19 cellular contexts compared by ENCODE assay signal in genomic region chr1:172895761-172896160, GRCh38.
A peak's percentile ranks its signal among the peaks of the same experiment; 100 is the strongest.
DNase-seq lines count a peak whose midpoint lies in the region; ATAC-seq, FAIRE-seq and TF ChIP-seq lines count a peak whose summit lies in the region.
"Had no signal": no experiment of that assay in that cellular context is flagged by ENCODE, and none has a peak within 500 bp of the region (broad histone marks: within the 10 kb centered on the region; RNA-seq: fewer than 3 reads in every experiment).

No MANE protein-coding gene starts in this region.

- no peak for FAIRE-seq in endothelial cell of umbilical vein (lab: Jason Lieb, UNC)
- FAIRE-seq: endometrium had no signal

- BruUV-seq in PC-3 (replicated peaks; lab: Mats Ljungman, UMichigan) (no TSS peak), endothelial cell of umbilical vein (replicated peaks; lab: Mats Ljungman, UMichigan) (no TSS peak)

- no peak for ATAC-seq in activated T-cell treated with anti-CD3 and anti-CD28 coated beads, Interleukin-2, amount 50 U/mL, for 4 hours
- ATAC-seq in PC-3 (peak; percentile 48), GM21526 (IDR thresholded peaks at IDR 0.05; ENCODE audit: low FRiP score, unreplicated experiment) (no peak)
- ATAC-seq in activated CD4-positive, alpha-beta T cell treated with anti-CD3 and anti-CD28 coated beads for 36 hours, result no peak

- H3K27ac ChIP-seq in PC-3 (ENCODE audit: low read length) (peak overlapping the region; percentile 0), endothelial cell of umbilical vein (ENCODE audit: insufficient read depth, low read depth, low read length) (peak overlapping the region; percentile 65)
- H3K27ac ChIP-seq: parathyroid adenoma, transverse colon had no signal

- no peak for TF ChIP-seq POLR2A in endothelial cell of umbilical vein (IDR thresholded peaks at IDR 0.05; ENCODE audit: low read depth, low read length)

- no peak overlapping the region for H3K27ac Mint-ChIP-seq in activated CD4-positive, alpha-beta T cell treated with anti-CD3 and anti-CD28 coated beads for 36 hours

- H3K9me2 ChIP-seq in PC-3 (replicated peaks; ENCODE audit: low read length), result no peaks in the 10 kb centered on the region

- peaks cover 39% of the 10 kb centered on the region for H3K4me1 ChIP-seq in PC-3 (ENCODE audit: insufficient read depth, low read length)
- H3K4me1 ChIP-seq in endothelial cell of umbilical vein (ENCODE audit: control insufficient read depth, extremely low read depth, insufficient read depth, low read length), result peaks cover 75% of the 10 kb centered on the region
- H3K4me1 ChIP-seq: parathyroid adenoma had no signal

- H3K4me3 Mint-ChIP-seq in activated T-cell treated with anti-CD3 and anti-CD28 coated beads, Interleukin-2, amount 50 U/mL, for 4 hours, result peak overlapping the region; percentile 32
- H3K4me3 Mint-ChIP-seq in activated CD4-positive, alpha-beta T cell treated with anti-CD3 and anti-CD28 coated beads for 36 hours, result no peak overlapping the region
- H3K4me3 Mint-ChIP-seq: activated naive CD4-positive, alpha-beta T cell treated with anti-CD3 and anti-CD28 coated beads for 36 hours had no signal

- H3K27me3 Mint-ChIP-seq in activated T-cell treated with anti-CD3 and anti-CD28 coated beads, Interleukin-2, amount 50 U/mL, for 4 hours (ENCODE audit: low read depth), result no peaks in the 10 kb centered on the region
- H3K27me3 Mint-ChIP-seq in activated CD4-positive, alpha-beta T cell treated with anti-CD3 and anti-CD28 coated beads for 36 hours, result peaks cover 32% of the 10 kb centered on the region
- H3K27me3 Mint-ChIP-seq: stimulated activated naive CD8-positive, alpha-beta T cell treated with anti-CD3 and anti-CD28 coated beads, Interleukin-15, amount 100 ng/mL, for 72 hours had no signal

- peak overlapping the region; percentile 36; the same call in 1 of the 2 replicates for H3K4me2 ChIP-seq in PC-3 (ENCODE audit: low read length)
- no peak overlapping the region for H3K4me2 ChIP-seq in endothelial cell of umbilical vein (ENCODE audit: insufficient read depth, low read length)

- POLR2A ChIA-PET in PC-3 (lab: Charles Lee; ENCODE audit: unreplicated experiment), result interaction anchor here (0.6 to 0.7 kb wide), 4 partner anchors 21 to 786 kb away, joined by 6 to 14 read pairs (median 6); no protein-coding TSS in a partner anchor
- POLR2A ChIA-PET in endothelial cell of umbilical vein (lab: Charles Lee), result interaction anchor here (0.6 to 1.6 kb wide), 4 partner anchors 11 to 307 kb away, joined by 3 to 9 read pairs (median 3); partner anchors contain the start of gene TNFSF18
- POLR2A ChIA-PET in activated CD4-positive, alpha-beta T cell treated with anti-CD3 and anti-CD28 coated beads for 36 hours (lab: Charles Lee), result interaction anchor here (0.9 to 1.6 kb wide), 4 partner anchors 29 to 151 kb away, joined by 4 to 7 read pairs (median 5); no protein-coding TSS in a partner anchor

- H3K4me1 Mint-ChIP-seq in activated T-cell treated with anti-CD3 and anti-CD28 coated beads, Interleukin-2, amount 50 U/mL, for 4 hours (ENCODE audit: low read depth), result peaks cover 53% of the 10 kb centered on the region
- H3K4me1 Mint-ChIP-seq in activated CD4-positive, alpha-beta T cell treated with anti-CD3 and anti-CD28 coated beads for 36 hours, result peaks cover 47% of the 10 kb centered on the region

- H3K9me3 ChIP-seq in PC-3 (ENCODE audit: low read length), result no peaks in the 10 kb centered on the region
- H3K9me3 ChIP-seq in endothelial cell of umbilical vein (replicated peaks; ENCODE audit: control insufficient read depth, insufficient read depth, low read length), result no peaks in the 10 kb centered on the region
- H3K9me3 ChIP-seq: BLaER1, heart right ventricle, transverse colon had no signal

- no peaks in the 10 kb centered on the region for H4K20me1 ChIP-seq in PC-3 (ENCODE audit: low read length)
- no peaks in the 10 kb centered on the region for H4K20me1 ChIP-seq in endothelial cell of umbilical vein (replicated peaks; ENCODE audit: control insufficient read depth, extremely low read depth, insufficient read depth, low read length)
- H4K20me1 ChIP-seq: BLaER1 had no signal

- dilution Hi-C loops in endothelial cell of umbilical vein (cut with MboI; ENCODE audit: extremely low pct_ligation_motif_present, low sequenced_read_pairs), result no loop called here

- intact Hi-C loops in PC-3 (cut with micrococcal nuclease), result no loop called here
- intact Hi-C loops in endothelial cell of umbilical vein (cut with micrococcal nuclease), result loop anchor here (2.0 kb wide), 1 partner anchor 37 kb away; no protein-coding TSS in a partner anchor
- intact Hi-C loops in activated CD4-positive, alpha-beta T cell treated with anti-CD3 and anti-CD28 coated beads for 36 hours (cut with DNase I, micrococcal nuclease), result loop anchor here (1.0 to 10.0 kb wide), 12 partner anchors 12 to 1259 kb away; partner anchors contain the start of gene RABGAP1L (in 1 of the 2)

- H3K27me3 ChIP-seq in PC-3 (ENCODE audit: low read length) (no peaks in the 10 kb centered on the region), endothelial cell of umbilical vein (ENCODE audit: control insufficient read depth in 2 of 2, insufficient read depth in 2 of 2, low read length in 2 of 2) (no peaks in the 10 kb centered on the region)
- H3K27me3 ChIP-seq: BLaER1, heart right ventricle, transverse colon had no signal

- CTCF ChIA-PET in PC-3 (lab: Charles Lee) (interaction anchor here (1.1 kb wide), 1 partner anchor 360 kb away, joined by 4 read pairs; no protein-coding TSS in a partner anchor), endothelial cell of umbilical vein (lab: Charles Lee) (interaction anchor here (0.8 to 4.6 kb wide), 9 partner anchors 11 to 306 kb away, joined by 3 to 21 read pairs (median 4); no protein-coding TSS in a partner anchor)
- CTCF ChIA-PET in activated CD4-positive, alpha-beta T cell treated with anti-CD3 and anti-CD28 coated beads for 36 hours (lab: Charles Lee), result interaction anchor here (0.7 to 2.5 kb wide), 7 partner anchors 10 to 237 kb away, joined by 3 to 32 read pairs (median 4); partner anchors contain the start of gene FASLG

- no peaks in the 10 kb centered on the region for H3K36me3 Mint-ChIP-seq in activated T-cell treated with anti-CD3 and anti-CD28 coated beads, Interleukin-2, amount 50 U/mL, for 4 hours (ENCODE audit: insufficient read depth)
- H3K36me3 Mint-ChIP-seq in activated CD4-positive, alpha-beta T cell treated with anti-CD3 and anti-CD28 coated beads for 36 hours (ENCODE audit: low read depth), result no peaks in the 10 kb centered on the region

- H3K9me3 Mint-ChIP-seq in activated T-cell treated with anti-CD3 and anti-CD28 coated beads, Interleukin-2, amount 50 U/mL, for 4 hours, result no peaks in the 10 kb centered on the region
- H3K9me3 Mint-ChIP-seq in activated CD4-positive, alpha-beta T cell treated with anti-CD3 and anti-CD28 coated beads for 36 hours (ENCODE audit: low read depth), result no peaks in the 10 kb centered on the region
- H3K9me3 Mint-ChIP-seq: activated naive CD4-positive, alpha-beta T cell treated with anti-CD3 and anti-CD28 coated beads for 36 hours had no signal

- H3K9me1 ChIP-seq in endothelial cell of umbilical vein (replicated peaks; ENCODE audit: control insufficient read depth, extremely low read depth, insufficient read depth, low read length), result no peaks in the 10 kb centered on the region

- H2AFZ ChIP-seq in PC-3 (ENCODE audit: low read length), result no peak overlapping the region
- H2AFZ ChIP-seq in endothelial cell of umbilical vein (ENCODE audit: low read depth, low read length), result no peak overlapping the region
- H2AFZ ChIP-seq: parathyroid adenoma had no signal

- H3K9ac ChIP-seq in PC-3 (ENCODE audit: low read length), result no peak overlapping the region
- peak overlapping the region; percentile 45 for H3K9ac ChIP-seq in endothelial cell of umbilical vein (replicated peaks; ENCODE audit: extremely low read depth, insufficient read depth, low read length)
- H3K9ac ChIP-seq: parathyroid adenoma had no signal

- H3K79me2 ChIP-seq in PC-3 (ENCODE audit: low read length), result no peaks in the 10 kb centered on the region
- H3K79me2 ChIP-seq in endothelial cell of umbilical vein (ENCODE audit: control insufficient read depth, insufficient read depth, low read length), result no peaks in the 10 kb centered on the region
- H3K79me2 ChIP-seq: parathyroid adenoma had no signal

- H3K4me3 ChIP-seq in PC-3 (ENCODE audit: low read length), result no peak overlapping the region
- no peak overlapping the region for H3K4me3 ChIP-seq in endothelial cell of umbilical vein (replicated peaks in 1 of 3; ENCODE audit: insufficient read depth in 1 of 3, low read depth in 1 of 3, low read length in 3 of 3)
- H3K4me3 ChIP-seq: BLaER1, transverse colon had no signal

- H3K36me3 ChIP-seq in PC-3 (ENCODE audit: low read depth, low read length) (no peaks in the 10 kb centered on the region), endothelial cell of umbilical vein (ENCODE audit: control insufficient read depth in 2 of 2, extremely low read depth in 1 of 2, insufficient read depth in 2 of 2, low read length in 2 of 2) (no peaks in the 10 kb centered on the region)
- H3K36me3 ChIP-seq: BLaER1, heart right ventricle, transverse colon had no signal

- H3F3A ChIP-seq in PC-3 (ENCODE audit: low read length, unreplicated experiment), result peaks cover 4% of the 10 kb centered on the region

- TF ChIP-seq CTCF in PC-3 (conservative IDR thresholded peaks at IDR 0.05; ENCODE audit: low read depth, low read length) (no peak), endothelial cell of umbilical vein (IDR thresholded peaks at IDR 0.05; ENCODE audit: extremely low read depth in 1 of 2, insufficient read depth in 1 of 2, low read depth in 1 of 2, low read length in 2 of 2) (no peak), GM10266 (IDR thresholded peaks at IDR 0.05; ENCODE audit: control insufficient read depth, insufficient read depth, low read depth, missing control alignments) (no peak)

- no peak for DNase-seq in activated T-cell treated with anti-CD3 and anti-CD28 coated beads, Interleukin-2, amount 50 U/mL, for 4 hours
- no peak for DNase-seq in activated T-cell treated with anti-CD3 and anti-CD28 coated beads, Interleukin-2, amount 50 U/mL, for 1 hour
- DNase-seq in PC-3, result peak; percentile 89
- no peak for DNase-seq in endothelial cell of umbilical vein (ENCODE audit: low read depth, low spot score)
- no peak for DNase-seq in NCI-H1436 treated with DMSO at 0.1 percent for 48 hours (lab: John Stamatoyannopoulos, UW)
- DNase-seq in GM10266 (ENCODE audit: extremely low spot score), result no peak
- no peak for DNase-seq in activated CD4-positive, alpha-beta T cell treated with anti-CD3 and anti-CD28 coated beads for 36 hours
- DNase-seq: GDM1; heart right ventricle; NCI-H1092 treated with DMSO at 0.1 percent for 48 hours; NCI-H2107; stimulated activated CD4-positive, alpha-beta T cell treated with anti-CD3 and anti-CD28 coated beads, Interleukin-2, amount 100 ng/mL, for 24 hours; transverse colon had no signal

TF ChIP-seq in endothelial cell of umbilical vein, 7 proteins besides CTCF, POLR2A, EP300 and RAD21 (continues in another document):
- TF ChIP-seq MYC (IDR thresholded peaks at IDR 0.05; ENCODE audit: low read depth, low read length) (no peak), MAX (IDR thresholded peaks at IDR 0.05; ENCODE audit: insufficient read depth, insufficient read length) (no peak), EZH2 (IDR thresholded peaks at IDR 0.05; ENCODE audit: borderline replicate concordance, low read depth, low read length, severe bottlenecking) (no peak)
